ENCODE assay signal across 12 cellular contexts in the genomic region with DNA sequence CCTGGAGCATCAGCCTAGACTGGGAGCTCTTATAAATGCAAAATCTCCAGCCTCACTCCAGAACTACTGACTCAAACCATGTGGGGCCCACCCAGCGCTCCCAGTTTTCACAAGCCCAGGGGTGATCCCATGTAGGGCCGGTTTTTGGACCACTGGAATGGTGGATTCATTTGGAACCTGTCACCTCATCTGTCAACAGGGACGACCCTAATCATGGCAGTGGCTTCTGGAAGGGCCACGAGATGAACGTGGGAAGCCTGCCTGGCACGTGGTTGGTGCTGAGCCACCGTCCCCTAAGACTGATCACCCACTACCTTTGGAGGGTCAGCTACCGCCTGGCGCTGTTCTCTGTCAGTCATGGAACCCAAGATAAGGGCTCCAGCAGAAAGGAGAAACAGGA. TPM values are rescaled to one million over a fixed set of nuclear protein-coding genes. Genes with fewer than 3 reads are reported as not detected.
DNase-seq lines count a peak whose midpoint lies in the region; ATAC-seq, FAIRE-seq and TF ChIP-seq lines count a peak whose summit lies in the region.
"Had no signal": no experiment of that assay in that cellular context is flagged by ENCODE, and none has a peak within 500 bp of the region (broad histone marks: within the 10 kb centered on the region; RNA-seq: fewer than 3 reads in every experiment).

No MANE protein-coding gene starts in this region.

- no peak overlapping the region for H2AFZ ChIP-seq in GM12878 (ENCODE audit: control insufficient read depth, low read depth, low read length)
- no peak overlapping the region for H2AFZ ChIP-seq in osteoblast (ENCODE audit: low read length)

- TF ChIP-seq POLR2A in GM12878 (IDR thresholded peaks at IDR 0.05; ENCODE audit: low read depth, low read length) (peak; percentile 57), body of pancreas (IDR thresholded peaks at IDR 0.05) (no peak)

- H3K4me1 ChIP-seq in HUES64 (ENCODE audit: insufficient read depth, low read length) (no peaks in the 10 kb centered on the region; the same call in 1 of the 2 replicates), GM12878 (ENCODE audit: control insufficient read depth, insufficient read depth, low read length) (peaks cover 65% of the 10 kb centered on the region), rectal smooth muscle tissue (ENCODE audit: control insufficient read depth, insufficient read depth, low read length) (peaks cover 4% of the 10 kb centered on the region), body of pancreas (peaks cover 9% of the 10 kb centered on the region), osteoblast (ENCODE audit: insufficient read depth, low read length) (peaks cover 7% of the 10 kb centered on the region)

- no peak for DNase-seq in CD4-positive, alpha-beta T cell
- DNase-seq in GM12878 (ENCODE audit: low read depth, low spot score) (no peak), body of pancreas (no peak), GM19240 (ENCODE audit: insufficient read length, low spot score) (no peak), osteoblast (ENCODE audit: insufficient read length, low spot score, missing footprints) (no peak)
- no peak for DNase-seq in NK-92 treated with Interleukin-12 subunit alpha and Interleukin-12 subunit beta, amount 100 ng/mL, for 24 hours (lab: John Stamatoyannopoulos, UW)
- DNase-seq: kidney glomerular epithelial cell; NCI-H510A; stimulated activated CD4-positive, alpha-beta T cell treated with anti-CD3 and anti-CD28 coated beads, Interleukin-4, amount 100 ng/mL, for 1 hour had no signal

- TF ChIP-seq CTCF in CD4-positive, alpha-beta T cell (IDR thresholded peaks at IDR 0.05): no peak
- TF ChIP-seq CTCF in GM12878 (IDR thresholded peaks at IDR 0.05 in 2 of 3, conservative IDR thresholded peaks at IDR 0.05 in 1 of 3; ENCODE audit: control insufficient read depth in 2 of 3, extremely low read depth in 1 of 3, insufficient read depth in 1 of 3, low read depth in 3 of 3, low read length in 3 of 3) (no peak), body of pancreas (IDR thresholded peaks at IDR 0.05) (no peak), osteoblast (IDR thresholded peaks at IDR 0.05; ENCODE audit: extremely low read depth, low read depth, low read length) (no peak)

- no TSS peak for BruUV-seq in GM12878 (replicated peaks; lab: Mats Ljungman, UMichigan)

- intact Hi-C loops in CD4-positive, alpha-beta T cell (cut with DNase I, micrococcal nuclease): loop anchor here in 1 of 2 experiments (2.0 to 5.0 kb wide), 2 partner anchors 17 to 33 kb away; a partner anchor contains a TSS
- intact Hi-C loops in GM12878 (cut with micrococcal nuclease; ENCODE audit: unreplicated experiment): loop anchor here (1.0 to 2.0 kb wide), 2 partner anchors 33 to 139 kb away; a partner anchor contains a TSS
- intact Hi-C loops in body of pancreas (cut with DNase I): no loop called here

- no peak for TF ChIP-seq EP300 in GM12878 (IDR thresholded peaks at IDR 0.05; ENCODE audit: borderline replicate concordance in 1 of 2, control insufficient read depth in 1 of 2, low read depth in 2 of 2, low read length in 2 of 2)

- H3K9me3 ChIP-seq in CD4-positive, alpha-beta T cell (ENCODE audit: control insufficient read depth, low read length): no peaks in the 10 kb centered on the region
- H3K9me3 ChIP-seq in HUES64 (ENCODE audit: insufficient read depth, low read depth, low read length) (no peaks in the 10 kb centered on the region), GM12878 (replicated peaks; ENCODE audit: control insufficient read depth, insufficient read depth, low read length) (no peaks in the 10 kb centered on the region), body of pancreas (no peaks in the 10 kb centered on the region), osteoblast (ENCODE audit: low read depth, low read length) (no peaks in the 10 kb centered on the region)

- no peak for TF ChIP-seq RAD21 in GM12878 (IDR thresholded peaks at IDR 0.05; ENCODE audit: insufficient read depth, low read depth, low read length)

- H3K27me3 Mint-ChIP-seq in CD4-positive, alpha-beta T cell: no peaks in the 10 kb centered on the region

- H3K4me3 ChIP-seq in HUES64 (ENCODE audit: low read length) (0 out of 2 replicates have a peak overlapping the region, but pooled peaks have one; percentile 40), GM12878 (no peak overlapping the region), rectal smooth muscle tissue (ENCODE audit: low read length) (no peak overlapping the region), body of pancreas (no peak overlapping the region), osteoblast (ENCODE audit: insufficient read depth, low read length) (no peak overlapping the region)
- H3K4me3 ChIP-seq: SK-N-MC had no signal

- in situ Hi-C loops in GM12878 (cut with MboI): no loop called here

- RAD21 ChIA-PET in GM12878 (lab: Charles Lee; ENCODE audit: unreplicated experiment): interaction anchor here (0.9 to 8.7 kb wide), 5 partner anchors 10 to 43 kb away, joined by 3 to 104 read pairs (median 6); a partner anchor contains a TSS

- SMC1A ChIA-PET in GM12878 (lab: Charles Lee; ENCODE audit: uncharacterized antibody, unreplicated experiment): interaction anchor here (1.1 to 23.6 kb wide), 5 partner anchors 10 to 102 kb away, joined by 3 to 522 read pairs (median 3); a partner anchor contains a TSS

- H3K27ac Mint-ChIP-seq in CD4-positive, alpha-beta T cell: peak overlapping the region; percentile 98

- FAIRE-seq in GM12878 (lab: Jason Lieb, UNC): no peak

- no peak overlapping the region for H3K4me3 Mint-ChIP-seq in CD4-positive, alpha-beta T cell

- H3K9me3 Mint-ChIP-seq in CD4-positive, alpha-beta T cell: no peaks in the 10 kb centered on the region

- no peaks in the 10 kb centered on the region for H3K27me3 ChIP-seq in CD4-positive, alpha-beta T cell (ENCODE audit: control insufficient read depth, insufficient read depth, low read length)
- H3K27me3 ChIP-seq in HUES64 (ENCODE audit: insufficient read depth, low read length) (peaks cover 23% of the 10 kb centered on the region), GM12878 (replicated peaks in 1 of 2; ENCODE audit: control insufficient read depth in 2 of 2, insufficient read depth in 2 of 2, low read length in 1 of 2) (no peaks in the 10 kb centered on the region), rectal smooth muscle tissue (ENCODE audit: control insufficient read depth, insufficient read depth, low read length) (no peaks in the 10 kb centered on the region), body of pancreas (no peaks in the 10 kb centered on the region), osteoblast (ENCODE audit: insufficient read depth, low read length) (peaks cover 34% of the 10 kb centered on the region)

- WGBS in HUES64: 96% methylated on average over 9 of the region's 9 CpGs
- 80% methylated on average over 9 of the region's 9 CpGs for WGBS in GM12878 (ENCODE audit: insufficient coverage, insufficient replicate concordance, low lambda C conversion rate, missing lambda C conversion rate)
- 88 to 93% methylated on average over 3 to 8 of the region's 9 CpGs for WGBS in body of pancreas, 2 donors

- peaks cover 8% of the 10 kb centered on the region for H3K36me3 Mint-ChIP-seq in CD4-positive, alpha-beta T cell (ENCODE audit: low read depth)

- H4K20me1 ChIP-seq in GM12878 (ENCODE audit: control insufficient read depth, insufficient read depth): no peaks in the 10 kb centered on the region
- no peaks in the 10 kb centered on the region for H4K20me1 ChIP-seq in osteoblast (ENCODE audit: insufficient read depth, low read length)

- no peak for ATAC-seq in CD4-positive, alpha-beta T cell (ENCODE audit: poor library complexity)
- no peak for ATAC-seq in GM12878
- no peak for ATAC-seq in body of pancreas

- H3K27ac ChIP-seq in CD4-positive, alpha-beta T cell (ENCODE audit: low read depth, low read length): peak overlapping the region; percentile 88
- H3K27ac ChIP-seq in HUES64 (ENCODE audit: low read depth, low read length): no peak overlapping the region
- peak overlapping the region; percentile 94 for H3K27ac ChIP-seq in GM12878 (ENCODE audit: control insufficient read depth, insufficient read depth)
- peak overlapping the region; percentile 27 for H3K27ac ChIP-seq in rectal smooth muscle tissue (ENCODE audit: low read depth, low read length)
- no peak overlapping the region for H3K27ac ChIP-seq in body of pancreas
- H3K27ac ChIP-seq in osteoblast (ENCODE audit: low read depth, low read length): no peak overlapping the region
- H3K27ac ChIP-seq: SK-N-MC had no signal

- H3K36me3 ChIP-seq in HUES64 (ENCODE audit: insufficient read depth, low read length) (no peaks in the 10 kb centered on the region), GM12878 (ENCODE audit: control insufficient read depth in 2 of 2, insufficient read depth in 2 of 2, low read length in 1 of 2) (no peaks in the 10 kb centered on the region), rectal smooth muscle tissue (ENCODE audit: control insufficient read depth, insufficient read depth, low read length) (no peaks in the 10 kb centered on the region), body of pancreas (replicated peaks in 1 of 2; ENCODE audit: insufficient read depth in 1 of 2, low read depth in 2 of 2) (no peaks in the 10 kb centered on the region), osteoblast (ENCODE audit: insufficient read depth, low read length) (no peaks in the 10 kb centered on the region)

- H3K79me2 ChIP-seq in GM12878 (ENCODE audit: control insufficient read depth, insufficient read depth, low read length) (no peaks in the 10 kb centered on the region), osteoblast (ENCODE audit: insufficient read depth, low read length) (no peaks in the 10 kb centered on the region)

- CTCF ChIA-PET in CD4-positive, alpha-beta T cell (lab: Charles Lee): no interaction called here
- CTCF ChIA-PET in GM12878 (lab: Yijun Ruan, JAX): interaction anchor here (1.2 to 3.0 kb wide), 4 partner anchors 37 to 137 kb away, joined by 5 to 13 read pairs (median 8); no protein-coding TSS in a partner anchor

- H3K9ac ChIP-seq in HUES64 (ENCODE audit: low read depth, low read length) (no peak overlapping the region), GM12878 (ENCODE audit: control insufficient read depth, insufficient read depth, low read length) (peak overlapping the region; percentile 63; the same call in 1 of the 2 replicates), rectal smooth muscle tissue (ENCODE audit: low read length) (no peak overlapping the region)

- peaks cover 78% of the 10 kb centered on the region for H3K4me1 Mint-ChIP-seq in CD4-positive, alpha-beta T cell (ENCODE audit: low read depth)

- POLR2A ChIA-PET in CD4-positive, alpha-beta T cell (lab: Charles Lee): interaction anchor here (2.2 to 36.2 kb wide), 6 partner anchors 10 to 227 kb away, joined by 10 to 1343 read pairs (median 208); a partner anchor contains a TSS
- POLR2A ChIA-PET in GM12878 (lab: Charles Lee): interaction anchor here (1.2 to 15.6 kb wide), 3 partner anchors 16 to 34 kb away, joined by 3 to 383 read pairs (median 75); a partner anchor contains a TSS

- peak overlapping the region; percentile 68; the same call in 1 of the 2 replicates for H3K4me2 ChIP-seq in GM12878 (ENCODE audit: control insufficient read depth, insufficient read depth)
- no peak overlapping the region for H3K4me2 ChIP-seq in osteoblast (ENCODE audit: insufficient read depth, low read length)

RNA-seq across cellular contexts. Expression of a gene that starts 16.9 kb away (rescaled TPM):
- 10 to 100 TPM; 60.3 to 63.0 TPM for total RNA-seq in CD4-positive, alpha-beta T cell
- polyA plus RNA-seq in HUES64 (2013, experiment 1 of 2): 17.2 TPM
- 18.7 TPM for polyA plus RNA-seq in HUES64 (2013, experiment 2 of 2)
- total RNA-seq in GM12878 (2013; cell fraction: nucleolus; rRNA removed): 127 and 130 TPM in 2 replicates
- 74.9 and 81.1 TPM in 2 replicates for total RNA-seq in GM12878 (2014; rRNA removed)
- 63.1 and 74.8 TPM in 2 replicates for total RNA-seq in GM12878 (2014; rRNA removed; fragmentation: Illumina TruSeq; extraction: Trizol)
- 116 and 133 TPM in 2 replicates for total RNA-seq in GM12878 (2021)
- polyA plus RNA-seq in GM12878 (2011; ENCODE audit: low read depth): 38.7 TPM
- 45.5 and 71.1 TPM in 2 replicates for polyA plus RNA-seq in GM12878 (2011; rRNA removed)
- 118 and 119 TPM in 2 replicates for polyA plus RNA-seq in GM12878 (2011; cell fraction: cytosol; rRNA removed)
- 334 and 350 TPM in 2 replicates for polyA plus RNA-seq in GM12878 (2011; cell fraction: nucleus; rRNA removed)
- polyA plus RNA-seq in GM12878 (2012): 63.6 and 78.6 TPM in 2 replicates
- 64.7 and 94.2 TPM in 2 replicates for polyA plus RNA-seq in GM12878 (2014; fragmentation: Illumina TruSeq; extraction: Trizol)
- polyA plus RNA-seq in GM12878 (2014; fragmentation: Nextera tagmentation; extraction: Ambion mirVana): 10 to 100 TPM; 26.0 to 50.2 TPM
- polyA plus RNA-seq in GM12878 (2014; rRNA removed): 98.6 and 106 TPM in 2 replicates
- 100 to 1,000 TPM in 1 of 2 experiments, 10 to 100 TPM in 1; 97.9 to 113 TPM for polyA plus RNA-seq in GM12878 (2016; fragmentation: Nextera tagmentation; extraction: Ambion mirVana)
- polyA minus RNA-seq in GM12878 (2011; rRNA and poly(A)+ RNA removed): 85.9 and 103 TPM in 2 replicates
- polyA minus RNA-seq in GM12878 (2011; cell fraction: cytosol; rRNA and poly(A)+ RNA removed): 31.7 and 47.3 TPM in 2 replicates
- polyA minus RNA-seq in GM12878 (2011; cell fraction: nucleus; rRNA and poly(A)+ RNA removed): 69.5 and 128 TPM in 2 replicates
- total RNA-seq in body of pancreas: 1 to 10 TPM; 5.4 to 6.9 TPM
- 13.8 and 16.6 TPM in 2 replicates for total RNA-seq in osteoblast

RNA-seq across cellular contexts. Expression of a gene that starts 32.7 kb away (rescaled TPM):
- total RNA-seq in CD4-positive, alpha-beta T cell: 10 to 100 TPM; 60.3 to 61.7 TPM
- 0.70 TPM for polyA plus RNA-seq in HUES64 (2013, experiment 1 of 2)
- polyA plus RNA-seq in HUES64 (2013, experiment 2 of 2): 1.0 TPM
- 317 and 349 TPM in 2 replicates for total RNA-seq in GM12878 (2013; cell fraction: nucleolus; rRNA removed)
- total RNA-seq in GM12878 (2014; rRNA removed) (144 and 153 TPM in 2 replicates), GM12878 (2014; rRNA removed; fragmentation: Illumina TruSeq; extraction: Trizol) (111 and 116 TPM in 2 replicates), GM12878 (2021) (163 and 164 TPM in 2 replicates), body of pancreas (1 to 10 TPM; 4.4 to 8.2 TPM), osteoblast (0.88 and 1.8 TPM in 2 replicates)
- 44.2 TPM for polyA plus RNA-seq in GM12878 (2011; ENCODE audit: low read depth)
- polyA plus RNA-seq in GM12878 (2011; rRNA removed) (106 and 147 TPM in 2 replicates), GM12878 (2014; fragmentation: Illumina TruSeq; extraction: Trizol) (82.8 and 140 TPM in 2 replicates), GM12878 (2014; fragmentation: Nextera tagmentation; extraction: Ambion mirVana) (10 to 100 TPM; 13.8 to 16.6 TPM), GM12878 (2014; rRNA removed) (153 and 156 TPM in 2 replicates), GM12878 (2016; fragmentation: Nextera tagmentation; extraction: Ambion mirVana) (10 to 100 TPM; 69.6 to 79.5 TPM)
- polyA plus RNA-seq in GM12878 (2011; cell fraction: cytosol; rRNA removed): 186 and 209 TPM in 2 replicates
- polyA plus RNA-seq in GM12878 (2011; cell fraction: nucleus; rRNA removed): 205 and 241 TPM in 2 replicates
- polyA plus RNA-seq in GM12878 (2012): 65.1 and 86.6 TPM in 2 replicates
- polyA minus RNA-seq in GM12878 (2011; rRNA and poly(A)+ RNA removed): 194 and 283 TPM in 2 replicates
- 61.2 and 66.6 TPM in 2 replicates for polyA minus RNA-seq in GM12878 (2011; cell fraction: cytosol; rRNA and poly(A)+ RNA removed)
- polyA minus RNA-seq in GM12878 (2011; cell fraction: nucleus; rRNA and poly(A)+ RNA removed): 99.3 and 141 TPM in 2 replicates

RNA-seq across cellular contexts. Expression of a gene that starts 51.2 kb away (rescaled TPM):
- 10 to 100 TPM; 35.4 to 44.3 TPM for total RNA-seq in CD4-positive, alpha-beta T cell
- 33.4 TPM for polyA plus RNA-seq in HUES64 (2013, experiment 1 of 2)
- 29.9 TPM for polyA plus RNA-seq in HUES64 (2013, experiment 2 of 2)
- 17.9 and 18.6 TPM in 2 replicates for total RNA-seq in GM12878 (2013; cell fraction: nucleolus; rRNA removed)
- total RNA-seq in GM12878 (2014; rRNA removed) (19.9 and 20.8 TPM in 2 replicates), GM12878 (2014; rRNA removed; fragmentation: Illumina TruSeq; extraction: Trizol) (20.9 and 23.1 TPM in 2 replicates), GM12878 (2021) (34.4 and 47.7 TPM in 2 replicates), body of pancreas (10 to 100 TPM; 20.8 to 31.0 TPM), osteoblast (32.6 and 34.2 TPM in 2 replicates)
- polyA plus RNA-seq in GM12878 (2011; ENCODE audit: low read depth): 7.3 TPM
- polyA plus RNA-seq in GM12878 (2011; rRNA removed) (19.0 and 26.6 TPM in 2 replicates), GM12878 (2014; fragmentation: Illumina TruSeq; extraction: Trizol) (31.8 and 41.4 TPM in 2 replicates), GM12878 (2014; fragmentation: Nextera tagmentation; extraction: Ambion mirVana) (10 to 100 TPM in 1 of 2 experiments, 1 to 10 TPM in 1; 8.8 to 11.4 TPM), GM12878 (2014; rRNA removed) (21.6 and 27.1 TPM in 2 replicates), GM12878 (2016; fragmentation: Nextera tagmentation; extraction: Ambion mirVana) (10 to 100 TPM; 35.9 to 40.4 TPM)
- polyA plus RNA-seq in GM12878 (2011; cell fraction: cytosol; rRNA removed): 9.0 and 9.6 TPM in 2 replicates
- polyA plus RNA-seq in GM12878 (2011; cell fraction: nucleus; rRNA removed): 4.9 and 7.6 TPM in 2 replicates
- polyA plus RNA-seq in GM12878 (2012): 11.2 and 13.3 TPM in 2 replicates
- 9.0 and 10.4 TPM in 2 replicates for polyA minus RNA-seq in GM12878 (2011; rRNA and poly(A)+ RNA removed)
- polyA minus RNA-seq in GM12878 (2011; cell fraction: cytosol; rRNA and poly(A)+ RNA removed): 10.7 and 19.0 TPM in 2 replicates
- polyA minus RNA-seq in GM12878 (2011; cell fraction: nucleus; rRNA and poly(A)+ RNA removed): 5.8 and 6.3 TPM in 2 replicates

Comparison
In these comparisons a context has a peak if more than half of its experiments do, and no peak if none do; other contexts are left out.
1. H3K27ac ChIP-seq: peak in CD4-positive, alpha-beta T cell (single experiment), GM12878 (single experiment) and rectal smooth muscle tissue (single experiment); none in HUES64 (single experiment), body of pancreas (0 of 4) and osteoblast (single experiment).
2. RNA of a gene that starts 32.7 kb away (total RNA-seq): 111 to 349 TPM in GM12878 and 60.3 to 61.7 TPM in CD4-positive, alpha-beta T cell; 4.4 to 8.2 TPM in body of pancreas and 0.88 to 1.8 TPM in osteoblast; every median in the first group is over 4 times any median in the second.